In the genomic region with DNA sequence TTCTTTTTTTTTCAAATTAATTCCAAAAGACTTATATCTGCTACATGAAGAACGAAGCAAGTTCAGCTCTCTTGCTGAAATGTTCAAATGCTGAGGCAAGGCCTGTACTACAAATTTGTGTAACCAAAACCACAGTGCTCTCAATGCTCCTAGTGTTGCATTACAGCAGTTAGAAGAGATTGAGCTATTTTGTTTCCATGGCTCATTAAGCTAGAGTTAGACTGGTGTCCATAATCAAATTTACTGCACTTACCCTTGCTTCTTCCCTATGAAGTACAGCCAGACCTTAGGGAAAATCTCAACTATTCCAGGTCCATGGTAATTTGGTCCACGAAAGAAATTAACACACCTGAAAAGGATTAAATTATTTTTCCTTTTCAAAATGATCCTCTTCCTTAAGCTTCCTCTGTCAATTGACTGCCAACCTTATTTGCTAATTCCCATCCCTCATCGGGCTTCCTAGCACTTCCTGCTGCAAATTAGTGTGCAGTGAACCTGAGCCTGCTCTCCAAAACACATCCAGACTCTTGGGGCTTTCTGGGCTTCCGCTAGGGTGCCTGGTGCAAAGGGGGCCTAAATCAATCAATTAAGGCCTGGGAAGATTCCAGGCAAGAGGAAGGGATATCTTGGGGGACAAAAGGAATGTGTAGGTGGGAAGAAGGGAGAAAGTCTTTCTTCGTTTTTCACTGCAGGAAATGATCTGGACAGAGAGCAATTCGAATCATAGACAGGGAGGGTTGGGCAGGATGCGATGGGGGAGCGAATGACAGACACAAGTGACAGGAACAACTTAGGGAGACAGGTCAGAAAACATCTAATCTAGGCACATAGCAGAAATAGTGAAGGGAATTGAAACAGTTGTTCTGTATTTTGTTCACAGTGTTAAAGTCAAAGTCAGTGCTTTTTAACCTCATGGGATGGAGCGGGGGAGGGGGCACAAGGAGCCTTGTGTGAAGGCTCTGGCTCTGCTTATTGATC, we compare ENCODE assay signal across 8 cellular contexts.
DNase-seq lines count a peak whose midpoint lies in the region; TF ChIP-seq lines count a peak whose summit lies in the region.

No MANE protein-coding gene starts in this region.

- H3K27ac ChIP-seq in esophagus squamous epithelium (peak overlapping the region in 3 of 4 donors; percentile 73 to 75 (median 74)), spleen (peak overlapping the region; percentile 39 to 81 (median 78))

- no peaks in the 10 kb centered on the region for H3K9me3 ChIP-seq in esophagus squamous epithelium
- no peaks in the 10 kb centered on the region for H3K9me3 ChIP-seq in spleen

- DNase-seq in NCI-H748 (lab: John Stamatoyannopoulos, UW; ENCODE audit: unreplicated experiment) = peak; percentile 34
- DNase-seq in NCI-H748 treated with DMSO at 0.1 percent for 48 hours (lab: John Stamatoyannopoulos, UW) = no peak
- DNase-seq in NCI-H526 treated with DMSO at 0.1 percent for 48 hours (lab: John Stamatoyannopoulos, UW) = peak; percentile 0
- no peak for DNase-seq in esophagus squamous epithelium (lab: John Stamatoyannopoulos, UW)
- no peak for DNase-seq in spleen
- DNase-seq in DMS 273 (lab: John Stamatoyannopoulos, UW; ENCODE audit: unreplicated experiment) = no peak
- no peak for DNase-seq in superior temporal gyrus (ENCODE audit: extremely low spot score)
- no peak for DNase-seq in lower leg skin (ENCODE audit: low spot score in 2 of 2)

- WGBS in esophagus squamous epithelium, 2 donors = 64 to 77% methylated on average over 9 of the region's 9 CpGs
- 59 to 68% (median 63%) methylated on average over 9 of the region's 9 CpGs for WGBS in spleen, 5 donors
- 74 to 82% methylated on average over 9 of the region's 9 CpGs for WGBS in lower leg skin, 2 donors

- H3K4me1 ChIP-seq in esophagus squamous epithelium (peaks cover 6 to 35% (median 19%) of the 10 kb centered on the region in 3 donors), spleen (peaks cover 16 to 59% (median 23%) of the 10 kb centered on the region in 6 donors)

- TF ChIP-seq POLR2A in esophagus squamous epithelium (IDR thresholded peaks at IDR 0.05) = no peak
- TF ChIP-seq POLR2A in spleen (IDR thresholded peaks at IDR 0.05) = no peak
- no peak for TF ChIP-seq POLR2A in lower leg skin (IDR thresholded peaks at IDR 0.05)

- no peak overlapping the region for H3K4me3 ChIP-seq in esophagus squamous epithelium
- no peak overlapping the region for H3K4me3 ChIP-seq in spleen
- no peak overlapping the region for H3K4me3 ChIP-seq in lower leg skin (ENCODE audit: low read depth, poor library complexity, severe bottlenecking)

- H3K27me3 ChIP-seq in esophagus squamous epithelium (no peaks in the 10 kb centered on the region), spleen (replicated peaks in 1 of 7) (no peaks in the 10 kb centered on the region)

- no peaks in the 10 kb centered on the region for H3K36me3 ChIP-seq in esophagus squamous epithelium
- H3K36me3 ChIP-seq in spleen = no peaks in the 10 kb centered on the region

- TF ChIP-seq CTCF in esophagus squamous epithelium (IDR thresholded peaks at IDR 0.05) (no peak), spleen (IDR thresholded peaks at IDR 0.05 in 8 of 11, conservative IDR thresholded peaks at IDR 0.05 in 3 of 11) (no peak), lower leg skin (IDR thresholded peaks at IDR 0.05) (no peak)

- intact Hi-C loops in esophagus squamous epithelium (cut with DNase I) (no loop called here), spleen (cut with DNase I; ENCODE audit: low total_unique reads) (no loop called here), lower leg skin (cut with DNase I; ENCODE audit: low total_unique reads) (no loop called here)

Comparison
In these comparisons a context has a peak if more than half of its experiments do, and no peak if none do; other contexts are left out.
1. DNase-seq: peak in NCI-H748 (single experiment) and NCI-H526 treated with DMSO at 0.1 percent for 48 hours (single experiment); none in NCI-H748 treated with DMSO at 0.1 percent for 48 hours (single experiment), esophagus squamous epithelium (single experiment), spleen (single experiment), DMS 273 (single experiment), superior temporal gyrus (single experiment) and lower leg skin (0 of 2).